In genomic region chr3:57397175-57398026, GRCh38 we compare ENCODE assay signal across 8 cellular contexts.
A peak's percentile ranks its signal among the peaks of the same experiment; 100 is the strongest.
DNase-seq lines count a peak whose midpoint lies in the region; ATAC-seq, FAIRE-seq and TF ChIP-seq lines count a peak whose summit lies in the region.

No MANE protein-coding gene starts in this region.

- DNase-seq in DND-41 (peak; percentile 69), SK-MEL-5 (ENCODE audit: low read depth, low spot score) (peak; percentile 74), heart right ventricle (peak; percentile 7 to 9), small intestine (peak; percentile 71), NCI-H187 (lab: John Stamatoyannopoulos, UW) (no peak)
- peak; percentile 31 for DNase-seq in activated gamma-delta T cell treated with anti-CD3 and anti-CD28 coated beads, Interleukin-2, amount 50 U/mL, for 16 hours (ENCODE audit: low read depth)

- TF ChIP-seq CTCF in DND-41 (IDR thresholded peaks at IDR 0.05; ENCODE audit: borderline replicate concordance, extremely low read depth, low read length, poor library complexity, severe bottlenecking) (peak; percentile 97), heart right ventricle (IDR thresholded peaks at IDR 0.05) (peak; percentile 45 to 81 (median 76))

- H3K4me2 ChIP-seq in DND-41 (ENCODE audit: insufficient read depth, low read length), result peak overlapping the region; percentile 50

- H3K9me3 ChIP-seq in DND-41 (ENCODE audit: insufficient read depth, low read length, severe bottlenecking) (no peaks in the 10 kb centered on the region), heart right ventricle (peaks cover 0 to 7% (median 0%) of the 10 kb centered on the region in 11 donors), small intestine (ENCODE audit: control insufficient read depth, low read depth) (no peaks in the 10 kb centered on the region)

- no peak for FAIRE-seq in small intestine (lab: Jason Lieb, UNC)

- in situ Hi-C loops in SK-MEL-5 (cut with HindIII; ENCODE audit: low pct_unique_long_range_greater_than_20kb, low sequenced_read_pairs), result no loop called here

- 8 to 16% methylated on average over 3 of the region's 3 CpGs for WGBS in heart right ventricle, 2 donors
- WGBS in small intestine, 3 donors, result 4 to 8% (median 7%) methylated on average over 3 of the region's 3 CpGs

- H3K27ac ChIP-seq in DND-41 (ENCODE audit: low read length), result no peak overlapping the region
- no peak overlapping the region for H3K27ac ChIP-seq in heart right ventricle
- no peak overlapping the region for H3K27ac ChIP-seq in small intestine (ENCODE audit: low read depth in 1 of 2, low read length in 1 of 2)

- ATAC-seq in DND-41 (ENCODE audit: insufficient read depth, low read depth) (peak; percentile 100), GM19467 (IDR thresholded peaks at IDR 0.05; ENCODE audit: unreplicated experiment) (peak; percentile 96), HG03558 (IDR thresholded peaks at IDR 0.05; ENCODE audit: extremely low read depth, unreplicated experiment) (peak; percentile 79), heart right ventricle (peak in 5 of 8 donors; percentile 34 to 85 (median 60))

- H3K79me2 ChIP-seq in DND-41 (ENCODE audit: insufficient read depth, low read length), result no peaks in the 10 kb centered on the region

- no peaks in the 10 kb centered on the region for H3K36me3 ChIP-seq in DND-41 (ENCODE audit: insufficient read depth, low read length)
- H3K36me3 ChIP-seq in heart right ventricle, result no peaks in the 10 kb centered on the region
- no peaks in the 10 kb centered on the region for H3K36me3 ChIP-seq in small intestine (ENCODE audit: control insufficient read depth in 2 of 2, insufficient read depth in 2 of 2, low read length in 2 of 2)

- peaks cover 5% of the 10 kb centered on the region for H3K4me1 ChIP-seq in DND-41 (ENCODE audit: insufficient read depth, low read length)
- H3K4me1 ChIP-seq in heart right ventricle, result peaks cover 0 to 2% (median 0%) of the 10 kb centered on the region in 9 donors
- no peaks in the 10 kb centered on the region for H3K4me1 ChIP-seq in small intestine (ENCODE audit: control insufficient read depth in 2 of 2, insufficient read depth in 1 of 2, low read depth in 1 of 2, low read length in 1 of 2)

- H4K20me1 ChIP-seq in DND-41 (ENCODE audit: insufficient read depth, low read length), result no peaks in the 10 kb centered on the region

- no peak overlapping the region for H3K9ac ChIP-seq in DND-41 (ENCODE audit: low read depth, low read length)

- peak overlapping the region; percentile 59 for H2AFZ ChIP-seq in DND-41 (ENCODE audit: low read depth, low read length)

- intact Hi-C loops in heart right ventricle (cut with DNase I), result loop anchor here in 2 of 10 donors (5.0 to 10.0 kb wide), 2 partner anchors 457 to 460 kb away; no protein-coding TSS in a partner anchor

- H3K27me3 ChIP-seq in DND-41 (ENCODE audit: insufficient read depth, low read length, poor library complexity) (peaks cover 14% of the 10 kb centered on the region), heart right ventricle (peaks cover 0 to 19% (median 0%) of the 10 kb centered on the region in 7 donors), small intestine (ENCODE audit: control insufficient read depth in 2 of 2, insufficient read depth in 2 of 2, low read length in 2 of 2) (no peaks in the 10 kb centered on the region)

- H3K4me3 ChIP-seq in DND-41 (ENCODE audit: low read depth in 1 of 2, low read length in 2 of 2) (peak overlapping the region in 1 of 2 experiments; percentile 31; a peak in 1 of 4 replicates), heart right ventricle (no peak overlapping the region), small intestine (ENCODE audit: low read depth in 1 of 2, low read length in 2 of 2) (no peak overlapping the region)

Comparison
In these comparisons a context has a peak if more than half of its experiments do, and no peak if none do; other contexts are left out.
1. DNase-seq: peak in DND-41 (single experiment), SK-MEL-5 (single experiment), activated gamma-delta T cell treated with anti-CD3 and anti-CD28 coated beads, Interleukin-2, amount 50 U/mL, for 16 hours (single experiment), heart right ventricle (2 of 2) and small intestine (single experiment); none in NCI-H187 (0 of 2).
2. Peak in every context shown above with its lines, with median percentiles within 50 percentile points of each other: ATAC-seq.